33 cellular contexts compared by ENCODE assay signal in the genomic region with DNA sequence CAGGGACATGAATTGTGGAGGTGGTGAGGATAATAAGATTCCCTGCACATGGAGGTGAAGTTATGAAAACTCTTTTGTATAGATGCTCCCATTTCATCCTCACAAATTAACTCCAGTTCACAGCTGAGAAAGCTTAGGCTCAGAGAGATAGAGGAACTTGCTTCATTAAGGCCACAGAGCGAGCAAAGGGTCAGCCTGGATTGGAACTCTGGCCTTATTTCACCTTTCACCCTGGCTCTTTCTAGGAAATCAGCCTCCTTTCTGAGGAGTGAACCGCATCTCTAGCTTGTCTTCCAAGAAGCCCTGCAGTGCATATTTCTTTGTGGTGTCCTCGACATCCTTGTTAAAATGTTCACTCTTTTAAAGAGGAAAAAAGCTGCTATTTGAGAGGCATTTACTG.
"Had no signal": no experiment of that assay in that cellular context is flagged by ENCODE, and none has a peak within 500 bp of the region (broad histone marks: within the 10 kb centered on the region; RNA-seq: fewer than 3 reads in every experiment).

No MANE protein-coding gene starts in this region.

- H3K27ac ChIP-seq: adrenal gland, body of pancreas, brain microvascular endothelial cell, breast epithelium, VCaP had no signal

- ATAC-seq: activated CD8-positive, alpha-beta T cell treated with anti-CD3 and anti-CD28 coated beads for 36 hours; activated naive CD4-positive, alpha-beta T cell treated with anti-CD3 and anti-CD28 coated beads, Interleukin-2, amount 50 U/mL, for 72 hours; activated T-cell treated with anti-CD3 and anti-CD28 coated beads, Interleukin-2, amount 50 U/mL, for 4 hours; activated T-cell treated with anti-CD3 and anti-CD28 coated beads, Interleukin-2, amount 50 U/mL, for 72 hours; activated T-helper 17 cell treated with anti-CD3 and anti-CD28 coated beads, Interleukin-2, amount 50 U/mL, for 72 hours; body of pancreas had no signal

- DNase-seq: activated B cell treated with CpG ODN at 0.5 μM for 24 hours; activated CD4-positive, alpha-beta memory T cell treated with anti-CD3 and anti-CD28 coated beads for 36 hours; activated CD4-positive, alpha-beta T cell treated with anti-CD3 and anti-CD28 coated beads for 4 hours; activated CD4-positive, alpha-beta T cell treated with anti-CD3 and anti-CD28 coated beads, Interleukin-2, amount 10 ng/mL, durations not matched to agents 24 days and 14 days; activated CD4-positive, alpha-beta T cell treated with anti-CD3 and anti-CD28 coated beads, Interleukin-2, amount 50 U/mL, for 1 hour; activated CD4-positive, alpha-beta T cell treated with anti-CD3 and anti-CD28 coated beads, Interleukin-2, amount 50 U/mL, for 4 hours; activated CD4-positive, CD25-positive, alpha-beta regulatory T cell treated with anti-CD3 and anti-CD28 coated beads, Interleukin-2, amount 50 U/mL, for 72 hours; activated CD8-positive, alpha-beta memory T cell treated with anti-CD3 and anti-CD28 coated beads, Interleukin-2, amount 50 U/mL, for 4 hours; activated CD8-positive, alpha-beta T cell treated with anti-CD3 and anti-CD28 coated beads for 36 hours; activated effector memory CD4-positive, alpha-beta T cell treated with anti-CD3 and anti-CD28 coated beads, Interleukin-2, amount 50 U/mL, for 16 hours; activated gamma-delta T cell treated with Interleukin-2 at 50 U/mL for 16 hours; activated naive CD4-positive, alpha-beta T cell; activated naive CD4-positive, alpha-beta T cell treated with anti-CD3 and anti-CD28 coated beads for 36 hours; activated naive CD4-positive, alpha-beta T cell treated with anti-CD3 and anti-CD28 coated beads, Interleukin-2, amount 50 U/mL, for 16 hours; activated naive CD8-positive, alpha-beta T cell treated with anti-CD3 and anti-CD28 coated beads for 36 hours; activated T-cell treated with anti-CD3 and anti-CD28 coated beads for 4 hours; activated T-cell treated with anti-CD3 and anti-CD28 coated beads, Interleukin-2, amount 50 U/mL, for 1 hour; activated T-cell treated with anti-CD3 and anti-CD28 coated beads, Interleukin-2, amount 50 U/mL, for 4 hours; activated T-cell treated with anti-CD3 and anti-CD28 coated beads, Interleukin-2, amount 50 U/mL, for 72 hours; adrenal gland; amniotic stem cell; aorta; body of pancreas; brain microvascular endothelial cell; central memory CD4-positive, alpha-beta T cell; T-helper 2 cell; T-helper 9 cell had no signal

- H3K9me3 ChIP-seq: adrenal gland, body of pancreas, breast epithelium had no signal

- FAIRE-seq: astrocyte, TTC549 had no signal

- H3K27me3 ChIP-seq: body of pancreas, brain microvascular endothelial cell, breast epithelium had no signal

- H3K4me3 ChIP-seq: adrenal gland, body of pancreas, breast epithelium had no signal

- H3K4me1 ChIP-seq: adrenal gland, body of pancreas, breast epithelium had no signal

- H3K36me3 ChIP-seq: adrenal gland, brain microvascular endothelial cell, breast epithelium had no signal
